In the genomic region with DNA sequence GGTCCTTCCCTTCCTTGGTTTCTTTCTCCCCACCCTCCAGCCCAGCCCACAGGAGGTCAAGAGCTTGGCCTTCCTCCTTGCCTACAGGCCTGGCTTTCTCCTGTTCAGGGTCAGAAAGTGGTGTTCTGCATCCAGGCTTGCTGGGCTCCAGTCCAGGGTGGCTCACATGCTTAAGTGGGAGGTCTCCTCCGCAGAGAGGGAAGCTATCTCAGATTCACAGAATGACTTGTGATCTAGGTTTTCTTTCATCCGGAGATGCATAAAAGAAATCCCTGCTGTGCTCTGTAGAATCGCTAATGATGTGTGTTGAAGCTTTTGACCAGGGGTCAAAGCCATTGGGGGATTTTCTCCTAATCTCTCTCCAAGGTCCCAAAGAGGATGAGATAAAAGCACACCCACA, we compare ENCODE assay signal across 18 cellular contexts.
"Had no signal": no experiment of that assay in that cellular context is flagged by ENCODE, and none has a peak within 500 bp of the region (broad histone marks: within the 10 kb centered on the region; RNA-seq: fewer than 3 reads in every experiment).

No MANE protein-coding gene starts in this region.

- H3K4me1 ChIP-seq: foreskin keratinocyte, psoas muscle, right lobe of liver, suprapubic skin, tibial artery, upper lobe of right lung, vagina had no signal

- H3K4me1 Mint-ChIP-seq: naive thymus-derived CD8-positive, alpha-beta T cell; stimulated activated effector memory CD8-positive, alpha-beta T cell treated with anti-CD3 and anti-CD28 coated beads, Interleukin-12 subunit alpha, Interleukin-12 subunit beta, amount 100 ng/mL, for 72 hours had no signal

- H3K4me3 ChIP-seq: hepatocyte, psoas muscle, right lobe of liver, suprapubic skin, tibial artery, upper lobe of right lung, vagina had no signal

- DNase-seq: erythroblast; foreskin keratinocyte; kidney glomerular epithelial cell; naive thymus-derived CD8-positive, alpha-beta T cell; psoas muscle; retina; right lobe of liver; stimulated activated CD4-positive, alpha-beta T cell treated with anti-CD3 and anti-CD28 coated beads, Interleukin-4, amount 100 ng/mL, for 1 hour; stimulated activated CD8-positive, alpha-beta memory T cell treated with anti-CD3 and anti-CD28 coated beads, Interleukin-4, amount 100 ng/mL, for 48 hours; stimulated activated naive CD8-positive, alpha-beta T cell treated with anti-CD3 and anti-CD28 coated beads, Interleukin-15, Interleukin-2, amounts not matched to agents 100 U/mL and 50 U/mL, for 24 hours; tibial artery; upper lobe of right lung had no signal

- H3K9me3 ChIP-seq: neutrophil, psoas muscle, right lobe of liver, suprapubic skin, tibial artery, upper lobe of right lung, vagina had no signal

- H3K27ac Mint-ChIP-seq: dendritic cell treated with granulocyte-macrophage colony-stimulating factor and Interleukin-4, amounts not matched to agents 40 ng/mL and 50 ng/mL, for 4 days; naive thymus-derived CD8-positive, alpha-beta T cell; stimulated activated effector memory CD8-positive, alpha-beta T cell treated with anti-CD3 and anti-CD28 coated beads, Interleukin-12 subunit alpha, Interleukin-12 subunit beta, amount 100 ng/mL, for 72 hours had no signal

- ATAC-seq: foreskin keratinocyte; naive thymus-derived CD8-positive, alpha-beta T cell; psoas muscle; right lobe of liver; stimulated activated effector memory CD8-positive, alpha-beta T cell treated with anti-CD3 and anti-CD28 coated beads, Interleukin-12 subunit alpha, Interleukin-12 subunit beta, amount 100 ng/mL, for 72 hours; stimulated activated naive CD8-positive, alpha-beta T cell treated with anti-CD3 and anti-CD28 coated beads, Interleukin-15, Interleukin-2, amounts not matched to agents 100 U/mL and 50 U/mL, for 24 hours; upper lobe of right lung had no signal

- H3K27me3 ChIP-seq: foreskin keratinocyte, right lobe of liver, suprapubic skin, tibial artery, upper lobe of right lung, vagina had no signal

- H3K36me3 ChIP-seq: neutrophil, right lobe of liver, suprapubic skin, tibial artery, upper lobe of right lung, vagina had no signal

- H3K27ac ChIP-seq: foreskin keratinocyte, hepatocyte, neutrophil, psoas muscle, right lobe of liver, suprapubic skin, tibial artery, upper lobe of right lung, vagina had no signal

- H3K9me3 Mint-ChIP-seq: dendritic cell treated with granulocyte-macrophage colony-stimulating factor and Interleukin-4, amounts not matched to agents 40 ng/mL and 50 ng/mL, for 4 days; stimulated activated effector memory CD8-positive, alpha-beta T cell treated with anti-CD3 and anti-CD28 coated beads, Interleukin-12 subunit alpha, Interleukin-12 subunit beta, amount 100 ng/mL, for 72 hours had no signal

- H3K4me3 Mint-ChIP-seq: dendritic cell treated with granulocyte-macrophage colony-stimulating factor and Interleukin-4, amounts not matched to agents 40 ng/mL and 50 ng/mL, for 4 days; naive thymus-derived CD8-positive, alpha-beta T cell; stimulated activated effector memory CD8-positive, alpha-beta T cell treated with anti-CD3 and anti-CD28 coated beads, Interleukin-12 subunit alpha, Interleukin-12 subunit beta, amount 100 ng/mL, for 72 hours had no signal

- H3K36me3 Mint-ChIP-seq: naive thymus-derived CD8-positive, alpha-beta T cell; stimulated activated effector memory CD8-positive, alpha-beta T cell treated with anti-CD3 and anti-CD28 coated beads, Interleukin-12 subunit alpha, Interleukin-12 subunit beta, amount 100 ng/mL, for 72 hours had no signal
